Comparison of ENCODE assay signal across 8 cellular contexts in the genomic region with DNA sequence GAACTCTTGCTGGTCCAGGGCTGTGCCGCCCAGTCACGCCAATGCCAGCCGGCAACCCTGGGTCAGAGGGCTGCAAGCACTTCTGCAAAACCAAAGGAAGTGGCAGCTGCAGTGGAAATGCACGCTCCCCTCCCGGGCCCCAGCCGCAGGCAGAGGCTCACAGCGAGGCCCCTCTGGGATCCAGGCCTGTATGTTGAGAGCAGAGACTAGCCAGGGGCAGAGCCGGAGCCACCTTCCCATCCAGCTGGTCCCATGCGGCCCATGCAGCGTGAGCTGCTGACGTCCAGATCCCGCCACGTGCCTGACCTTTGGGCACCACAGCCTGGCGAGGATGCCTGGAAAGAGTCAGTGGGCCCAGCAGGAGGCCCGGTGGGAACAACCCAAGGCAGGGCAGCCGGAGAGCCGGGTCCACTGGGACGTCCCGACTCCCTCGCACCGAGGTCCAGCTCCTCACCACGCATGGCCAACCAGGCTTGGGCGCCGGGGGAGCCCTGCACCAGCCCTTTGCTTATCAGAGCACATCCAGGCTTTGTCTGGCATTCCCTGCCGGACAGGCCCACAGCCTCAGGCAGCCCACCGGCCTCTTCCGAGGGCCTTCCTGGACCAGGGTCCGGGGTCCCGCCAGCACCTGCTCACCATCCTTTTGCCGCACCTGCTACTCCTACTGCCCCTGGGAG. TPM values are rescaled to one million over a fixed set of nuclear protein-coding genes. Genes with fewer than 3 reads are reported as not detected.
DNase-seq lines count a peak whose midpoint lies in the region; ATAC-seq and TF ChIP-seq lines count a peak whose summit lies in the region.

No MANE protein-coding gene starts in this region.

- H3K27me3 ChIP-seq in SK-N-SH (ENCODE audit: insufficient read depth): no peaks in the 10 kb centered on the region
- no peaks in the 10 kb centered on the region for H3K27me3 ChIP-seq in thoracic aorta (replicated peaks; ENCODE audit: insufficient read depth)

- H3K4me1 ChIP-seq in SK-N-SH (ENCODE audit: control insufficient read depth in 1 of 2, insufficient read depth in 2 of 2, low read depth in 1 of 2, low read length in 1 of 2): no peaks in the 10 kb centered on the region; a peak in 1 of 4 replicates
- peaks cover 0 to 4% of the 10 kb centered on the region in 2 donors for H3K4me1 ChIP-seq in thoracic aorta (ENCODE audit: control insufficient read depth in 1 of 2, low read depth in 2 of 2)

- no peaks in the 10 kb centered on the region for H3K36me3 ChIP-seq in SK-N-SH (replicated peaks in 1 of 2; ENCODE audit: control insufficient read depth in 1 of 2, insufficient read depth in 2 of 2, low read length in 1 of 2)
- no peaks in the 10 kb centered on the region for H3K36me3 ChIP-seq in thoracic aorta

- H3F3A ChIP-seq in SK-N-SH (replicated peaks; ENCODE audit: insufficient read depth): no peaks in the 10 kb centered on the region

- no peak for TF ChIP-seq EP300 in SK-N-SH (IDR thresholded peaks at IDR 0.05; ENCODE audit: borderline replicate concordance in 1 of 2, low read depth in 1 of 2, low read length in 1 of 2)

- CTCF ChIA-PET in SK-N-SH (lab: Yijun Ruan, JAX): interaction anchor here (1.3 to 9.5 kb wide), 4 partner anchors 10 to 85 kb away, joined by 3 to 81 read pairs (median 16); no protein-coding TSS in a partner anchor

- no peak overlapping the region for H3K4me3 ChIP-seq in SK-N-SH (ENCODE audit: low read depth in 2 of 2, low read length in 1 of 2)
- peak overlapping the region; percentile 38 for H3K4me3 ChIP-seq in thoracic aorta

- no peaks in the 10 kb centered on the region for H4K20me1 ChIP-seq in SK-N-SH (ENCODE audit: insufficient read depth)

- H3K9ac ChIP-seq in SK-N-SH: no peak overlapping the region

- H3K9me3 ChIP-seq in SK-N-SH (no peaks in the 10 kb centered on the region), thoracic aorta (no peaks in the 10 kb centered on the region)

- intact Hi-C loops in left colon (cut with DNase I, micrococcal nuclease): no loop called here

- H3K4me2 ChIP-seq in SK-N-SH: no peak overlapping the region

- H3K27ac ChIP-seq in SK-N-SH (ENCODE audit: low read depth in 2 of 2, low read length in 1 of 2) (no peak overlapping the region), thoracic aorta (peak overlapping the region in 1 of 2 donors; percentile 18)

- no peaks in the 10 kb centered on the region for H3K79me2 ChIP-seq in SK-N-SH (ENCODE audit: insufficient read depth)

- WGBS in SK-N-SH (ENCODE audit: low lambda C conversion rate): 93% methylated on average over 11 of the region's 30 CpGs

- TF ChIP-seq CTCF in SK-N-SH (IDR thresholded peaks at IDR 0.05) (no peak), thoracic aorta (IDR thresholded peaks at IDR 0.05) (no peak)

- POLR2A ChIA-PET in SK-N-SH (lab: Yijun Ruan, JAX): no interaction called here

- ATAC-seq in SK-N-SH treated with all-trans-retinoic acid at 6 μM for 48 hours (no peak), left colon (peak; percentile 31), thoracic aorta (ENCODE audit: insufficient number of reproducible peaks, low FRiP score, low read depth) (no peak), HG03045 (IDR thresholded peaks at IDR 0.05; ENCODE audit: unreplicated experiment) (no peak), HG02571 (IDR thresholded peaks at IDR 0.05; ENCODE audit: unreplicated experiment) (no peak)

- H3K9me2 ChIP-seq in SK-N-SH: no peaks in the 10 kb centered on the region

- DNase-seq in SK-N-SH (peak; percentile 67), left colon (peak in 1 of 2 donors; percentile 58), thoracic aorta (ENCODE audit: low spot score) (no peak), cerebellar cortex (ENCODE audit: low spot score) (no peak)
- peak; percentile 75 for DNase-seq in activated effector memory CD4-positive, alpha-beta T cell treated with anti-CD3 and anti-CD28 coated beads, Interleukin-2, amount 50 U/mL, for 16 hours

- TF ChIP-seq RAD21 in SK-N-SH (IDR thresholded peaks at IDR 0.05; ENCODE audit: low read length): no peak

- H2AFZ ChIP-seq in SK-N-SH (ENCODE audit: low read depth): no peak overlapping the region

TF ChIP-seq in SK-N-SH, 30 proteins besides CTCF, POLR2A, EP300 and RAD21:
- TF ChIP-seq TEAD4 (IDR thresholded peaks at IDR 0.05; ENCODE audit: borderline replicate concordance, insufficient read depth) (no peak), USF2 (IDR thresholded peaks at IDR 0.05; ENCODE audit: borderline replicate concordance, low read depth, low read length) (no peak), GATA2 (CRISPR knock-in tag; IDR thresholded peaks at IDR 0.05) (no peak), MXI1 (IDR thresholded peaks at IDR 0.05; ENCODE audit: low read depth, low read length) (no peak), NFIC (IDR thresholded peaks at IDR 0.05; ENCODE audit: borderline replicate concordance) (no peak), RFX5 (IDR thresholded peaks at IDR 0.05; ENCODE audit: low read length) (no peak), MAX (IDR thresholded peaks at IDR 0.05; ENCODE audit: low read depth) (no peak), FOSL2 (IDR thresholded peaks at IDR 0.05; ENCODE audit: borderline replicate concordance, low read depth) (no peak), SMC3 (IDR thresholded peaks at IDR 0.05; ENCODE audit: low read depth, low read length) (no peak)

TF ChIP-seq in SK-N-SH treated with all-trans-retinoic acid at 6 μM for 48 hours, 23 proteins besides CTCF, POLR2A, EP300 and RAD21:
- TF ChIP-seq CSRNP3 (CRISPR knock-in tag; IDR thresholded peaks at IDR 0.05): no peak
- no peak for TF ChIP-seq ZFP3 (CRISPR knock-in tag; IDR thresholded peaks at IDR 0.05)
- TF ChIP-seq, protein P1, sequence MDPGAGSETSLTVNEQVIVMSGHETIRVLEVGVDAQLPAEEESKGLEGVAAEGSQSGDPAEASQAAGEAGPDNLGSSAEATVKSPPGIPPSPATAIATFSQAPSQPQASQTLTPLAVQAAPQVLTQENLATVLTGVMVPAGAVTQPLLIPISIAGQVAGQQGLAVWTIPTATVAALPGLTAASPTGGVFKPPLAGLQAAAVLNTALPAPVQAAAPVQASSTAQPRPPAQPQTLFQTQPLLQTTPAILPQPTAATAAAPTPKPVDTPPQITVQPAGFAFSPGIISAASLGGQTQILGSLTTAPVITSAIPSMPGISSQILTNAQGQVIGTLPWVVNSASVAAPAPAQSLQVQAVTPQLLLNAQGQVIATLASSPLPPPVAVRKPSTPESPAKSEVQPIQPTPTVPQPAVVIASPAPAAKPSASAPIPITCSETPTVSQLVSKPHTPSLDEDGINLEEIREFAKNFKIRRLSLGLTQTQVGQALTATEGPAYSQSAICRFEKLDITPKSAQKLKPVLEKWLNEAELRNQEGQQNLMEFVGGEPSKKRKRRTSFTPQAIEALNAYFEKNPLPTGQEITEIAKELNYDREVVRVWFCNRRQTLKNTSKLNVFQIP (CRISPR knock-in tag; IDR thresholded peaks at IDR 0.05; ENCODE audit: borderline replicate concordance, low read depth): no peak
- TF ChIP-seq ISL1 (CRISPR knock-in tag; IDR thresholded peaks at IDR 0.05): no peak
- TF ChIP-seq OSR1 (CRISPR knock-in tag; IDR thresholded peaks at IDR 0.05): no peak
- no peak for TF ChIP-seq TCF4 (CRISPR knock-in tag; IDR thresholded peaks at IDR 0.05; ENCODE audit: borderline replicate concordance)
- no peak for TF ChIP-seq ZNF70 (CRISPR knock-in tag; IDR thresholded peaks at IDR 0.05)
- no peak for TF ChIP-seq ZNF8 (CRISPR knock-in tag; IDR thresholded peaks at IDR 0.05)
- TF ChIP-seq ZNF565 (CRISPR knock-in tag; conservative IDR thresholded peaks at IDR 0.05; ENCODE audit: low read depth): no peak
- TF ChIP-seq PPARA (CRISPR knock-in tag; IDR thresholded peaks at IDR 0.05; ENCODE audit: borderline replicate concordance): no peak
- no peak for TF ChIP-seq ZC3H10 (CRISPR knock-in tag; IDR thresholded peaks at IDR 0.05)
- TF ChIP-seq ZFP30 (CRISPR knock-in tag; IDR thresholded peaks at IDR 0.05): no peak

RNA-seq across cellular contexts. Expression of gene GPR132, which starts 4.3 kb away (rescaled TPM):
- polyA plus RNA-seq in SK-N-SH (2012; rRNA removed): 0.03 TPM in 1 of 2 replicates, not detected in the other
- polyA plus RNA-seq in SK-N-SH (2012; cell fraction: cytosol; rRNA removed): 0.03 TPM in 1 of 2 replicates, not detected in the other
- 0.28 and 0.37 TPM in 2 replicates for polyA plus RNA-seq in SK-N-SH (2012; cell fraction: nucleus; rRNA removed)
- total RNA-seq in left colon (1 to 10 TPM in 1 of 2 donors, under 1 TPM in 1; 0.73 to 3.4 TPM), thoracic aorta (10 to 100 TPM in 1 of 2 donors, 1 to 10 TPM in 1; 2.3 to 18.6 TPM)

RNA-seq across cellular contexts. Expression of gene CDCA4, which starts 40.0 kb away (rescaled TPM):
- polyA plus RNA-seq in SK-N-SH (2012; rRNA removed): 23.7 and 26.8 TPM in 2 replicates
- polyA plus RNA-seq in SK-N-SH (2012; cell fraction: cytosol; rRNA removed): 15.1 and 21.2 TPM in 2 replicates
- 15.7 and 19.5 TPM in 2 replicates for polyA plus RNA-seq in SK-N-SH (2012; cell fraction: nucleus; rRNA removed)
- total RNA-seq in left colon: 1 to 10 TPM; 5.2 to 6.5 TPM
- total RNA-seq in thoracic aorta: 1 to 10 TPM; 1.6 to 6.5 TPM

Comparison
In these comparisons a context has a peak if more than half of its experiments do, and no peak if none do; other contexts are left out.
1. DNase-seq: peak in SK-N-SH (single experiment) and activated effector memory CD4-positive, alpha-beta T cell treated with anti-CD3 and anti-CD28 coated beads, Interleukin-2, amount 50 U/mL, for 16 hours (single experiment); none in thoracic aorta (single experiment) and cerebellar cortex (single experiment).